In genomic region chr1:121230636-121231035, GRCh38 we compare ENCODE assay signal across 1 cellular context. TPM values are rescaled to one million over a fixed set of nuclear protein-coding genes. Genes with fewer than 3 reads are reported as not detected.
"Had no signal": no experiment of that assay in that cellular context is flagged by ENCODE, and none has a peak within 500 bp of the region (broad histone marks: within the 10 kb centered on the region; RNA-seq: fewer than 3 reads in every experiment).

No MANE protein-coding gene starts in this region.

RNA-seq across cellular contexts. Expression of gene FAM72B, which starts 46.5 kb away (rescaled TPM):
- total RNA-seq: gastrocnemius medialis had no signal
